In genomic region chr1:199291022-199291740, GRCh38 we compare ENCODE assay signal across 20 cellular contexts.
DNase-seq lines count a peak whose midpoint lies in the region; ATAC-seq, FAIRE-seq and TF ChIP-seq lines count a peak whose summit lies in the region.
"Had no signal": no experiment of that assay in that cellular context is flagged by ENCODE, and none has a peak within 500 bp of the region (broad histone marks: within the 10 kb centered on the region; RNA-seq: fewer than 3 reads in every experiment).

No MANE protein-coding gene starts in this region.

- DNase-seq in EH (ENCODE audit: low read depth) (peak; percentile 48), astrocyte (ENCODE audit: low read depth) (peak; percentile 44), endothelial cell of umbilical vein (ENCODE audit: low read depth, low spot score) (no peak), osteocyte (ENCODE audit: extremely low spot score, unreplicated experiment) (no peak), NCI-H1694 (lab: John Stamatoyannopoulos, UW) (no peak)
- DNase-seq: AML-193; Caco-2; CD4-positive, alpha-beta T cell; GDM1; GOT3; H7; HFFc6 had no signal

- H3K27ac Mint-ChIP-seq in astrocyte (ENCODE audit: unreplicated experiment) (no peak overlapping the region), osteocyte (ENCODE audit: unreplicated experiment) (peak overlapping the region; percentile 34)
- H3K27ac Mint-ChIP-seq: CD4-positive, alpha-beta T cell; HFFc6 had no signal

- TF ChIP-seq CTCF in astrocyte (IDR thresholded peaks at IDR 0.05; ENCODE audit: insufficient read depth, low read depth, low read length) (no peak), endothelial cell of umbilical vein (IDR thresholded peaks at IDR 0.05; ENCODE audit: extremely low read depth in 1 of 2, insufficient read depth in 1 of 2, low read depth in 1 of 2, low read length in 2 of 2) (no peak), osteocyte (IDR thresholded peaks at IDR 0.05) (no peak)

- TF ChIP-seq POLR2A in endothelial cell of umbilical vein (IDR thresholded peaks at IDR 0.05; ENCODE audit: low read depth, low read length): no peak

- H3K9me1 ChIP-seq in endothelial cell of umbilical vein (replicated peaks; ENCODE audit: control insufficient read depth, extremely low read depth, insufficient read depth, low read length): no peaks in the 10 kb centered on the region

- H2AFZ ChIP-seq in astrocyte (ENCODE audit: low read depth, low read length): no peak overlapping the region
- H2AFZ ChIP-seq in endothelial cell of umbilical vein (ENCODE audit: low read depth, low read length): no peak overlapping the region

- H3K4me1 ChIP-seq in astrocyte (ENCODE audit: insufficient read depth, low read length) (no peaks in the 10 kb centered on the region), endothelial cell of umbilical vein (ENCODE audit: control insufficient read depth, extremely low read depth, insufficient read depth, low read length) (peaks cover 13% of the 10 kb centered on the region)
- H3K4me1 ChIP-seq: A549, Caco-2 had no signal

- dilution Hi-C loops in endothelial cell of umbilical vein (cut with MboI; ENCODE audit: extremely low pct_ligation_motif_present, low sequenced_read_pairs): no loop called here

- H3K4me3 Mint-ChIP-seq in astrocyte (ENCODE audit: unreplicated experiment) (no peak overlapping the region), osteocyte (ENCODE audit: unreplicated experiment) (no peak overlapping the region)
- H3K4me3 Mint-ChIP-seq: CD4-positive, alpha-beta T cell; HFFc6 had no signal

- FAIRE-seq in astrocyte (lab: Jason Lieb, UNC) (no peak), endothelial cell of umbilical vein (lab: Jason Lieb, UNC) (no peak)
- FAIRE-seq: A549, HepG2 had no signal

- H4K20me1 ChIP-seq in astrocyte (ENCODE audit: insufficient read depth, low read length) (no peaks in the 10 kb centered on the region), endothelial cell of umbilical vein (replicated peaks; ENCODE audit: control insufficient read depth, extremely low read depth, insufficient read depth, low read length) (no peaks in the 10 kb centered on the region)

- POLR2A ChIA-PET in endothelial cell of umbilical vein (lab: Charles Lee): no interaction called here

- H3K79me2 ChIP-seq in astrocyte (ENCODE audit: insufficient read depth, low read length): no peaks in the 10 kb centered on the region
- H3K79me2 ChIP-seq in endothelial cell of umbilical vein (ENCODE audit: control insufficient read depth, insufficient read depth, low read length): no peaks in the 10 kb centered on the region

- no peaks in the 10 kb centered on the region for H3K9me3 Mint-ChIP-seq in astrocyte (ENCODE audit: unreplicated experiment)
- peaks cover 4% of the 10 kb centered on the region for H3K9me3 Mint-ChIP-seq in osteocyte (ENCODE audit: unreplicated experiment)
- H3K9me3 Mint-ChIP-seq: CD4-positive, alpha-beta T cell; HFFc6 had no signal

- CTCF ChIA-PET in endothelial cell of umbilical vein (lab: Charles Lee): no interaction called here

- H3K27me3 ChIP-seq in astrocyte (ENCODE audit: insufficient read depth, low read length): no peaks in the 10 kb centered on the region
- no peaks in the 10 kb centered on the region for H3K27me3 ChIP-seq in endothelial cell of umbilical vein (ENCODE audit: control insufficient read depth in 2 of 2, insufficient read depth in 2 of 2, low read length in 2 of 2)

- H3K4me2 ChIP-seq in astrocyte (ENCODE audit: low read length) (no peak overlapping the region), endothelial cell of umbilical vein (ENCODE audit: insufficient read depth, low read length) (peak overlapping the region; percentile 52)
- H3K4me2 ChIP-seq: A549 had no signal

- no peaks in the 10 kb centered on the region for H3K4me1 Mint-ChIP-seq in astrocyte (ENCODE audit: low read depth, unreplicated experiment)
- H3K4me1 Mint-ChIP-seq in osteocyte (ENCODE audit: unreplicated experiment): peaks cover 31% of the 10 kb centered on the region

- ATAC-seq in GM19397 (IDR thresholded peaks at IDR 0.05; ENCODE audit: unreplicated experiment) (no peak), HG03039 (IDR thresholded peaks at IDR 0.05; ENCODE audit: unreplicated experiment) (no peak), HG03521 (IDR thresholded peaks at IDR 0.05; ENCODE audit: unreplicated experiment) (no peak)
- ATAC-seq: A549, HCT116, HepG2 had no signal

- H3K9ac ChIP-seq in astrocyte (ENCODE audit: low read length) (no peak overlapping the region), endothelial cell of umbilical vein (replicated peaks; ENCODE audit: extremely low read depth, insufficient read depth, low read length) (no peak overlapping the region)

- intact Hi-C loops in endothelial cell of umbilical vein (cut with micrococcal nuclease): loop anchor here (2.0 kb wide), 1 partner anchor 18 kb away; no protein-coding TSS in a partner anchor

- no TSS peak for BruUV-seq in endothelial cell of umbilical vein (replicated peaks; lab: Mats Ljungman, UMichigan)

- H3K27ac ChIP-seq in astrocyte (ENCODE audit: low read depth, low read length) (no peak overlapping the region), endothelial cell of umbilical vein (ENCODE audit: insufficient read depth, low read depth, low read length) (no peak overlapping the region)
- H3K27ac ChIP-seq: 22Rv1, A549, C4-2B had no signal

- H3K4me3 ChIP-seq in astrocyte (ENCODE audit: insufficient read depth, low read depth, low read length) (no peak overlapping the region), endothelial cell of umbilical vein (replicated peaks in 1 of 3; ENCODE audit: insufficient read depth in 1 of 3, low read depth in 1 of 3, low read length in 3 of 3) (no peak overlapping the region)
- H3K4me3 ChIP-seq: A549 had no signal

- H3K36me3 ChIP-seq in astrocyte (ENCODE audit: insufficient read depth, low read length): no peaks in the 10 kb centered on the region
- no peaks in the 10 kb centered on the region for H3K36me3 ChIP-seq in endothelial cell of umbilical vein (ENCODE audit: control insufficient read depth in 2 of 2, extremely low read depth in 1 of 2, insufficient read depth in 2 of 2, low read length in 2 of 2)

- H3K9me3 ChIP-seq in astrocyte (ENCODE audit: insufficient read depth, low read depth, low read length): no peaks in the 10 kb centered on the region
- no peaks in the 10 kb centered on the region for H3K9me3 ChIP-seq in endothelial cell of umbilical vein (replicated peaks; ENCODE audit: control insufficient read depth, insufficient read depth, low read length)
- H3K9me3 ChIP-seq: A549, Caco-2 had no signal

- no peaks in the 10 kb centered on the region for H3K36me3 Mint-ChIP-seq in astrocyte (ENCODE audit: low read depth, unreplicated experiment)
- no peaks in the 10 kb centered on the region for H3K36me3 Mint-ChIP-seq in osteocyte (ENCODE audit: unreplicated experiment)

- no peaks in the 10 kb centered on the region for H3K27me3 Mint-ChIP-seq in astrocyte (ENCODE audit: low read depth, unreplicated experiment)
- no peaks in the 10 kb centered on the region for H3K27me3 Mint-ChIP-seq in osteocyte (ENCODE audit: unreplicated experiment)
- H3K27me3 Mint-ChIP-seq: CD4-positive, alpha-beta T cell had no signal

TF ChIP-seq in endothelial cell of umbilical vein, 7 proteins besides CTCF, POLR2A, EP300 and RAD21:
- TF ChIP-seq JUN (IDR thresholded peaks at IDR 0.05; ENCODE audit: borderline replicate concordance, insufficient read depth, insufficient read length, low read depth): no peak
- no peak for TF ChIP-seq EZH2 (IDR thresholded peaks at IDR 0.05; ENCODE audit: borderline replicate concordance, low read depth, low read length, severe bottlenecking)
- no peak for TF ChIP-seq POLR2AphosphoS5 (IDR thresholded peaks at IDR 0.05; ENCODE audit: insufficient read depth, low read depth, low read length)
- TF ChIP-seq MAX (IDR thresholded peaks at IDR 0.05; ENCODE audit: insufficient read depth, insufficient read length): no peak
- TF ChIP-seq GATA2 (IDR thresholded peaks at IDR 0.05; ENCODE audit: insufficient read depth, insufficient read length, low read depth, low read length): no peak
- no peak for TF ChIP-seq FOS (IDR thresholded peaks at IDR 0.05; ENCODE audit: borderline replicate concordance, insufficient read depth, low read length)
- TF ChIP-seq MYC (IDR thresholded peaks at IDR 0.05; ENCODE audit: low read depth, low read length): no peak

Comparison
In these comparisons a context has a peak if more than half of its experiments do, and no peak if none do; other contexts are left out.
1. DNase-seq: peak in EH (single experiment) and astrocyte (single experiment); none in endothelial cell of umbilical vein (single experiment), osteocyte (single experiment) and NCI-H1694 (single experiment).